8 cellular contexts compared by ENCODE assay signal in the genomic region with DNA sequence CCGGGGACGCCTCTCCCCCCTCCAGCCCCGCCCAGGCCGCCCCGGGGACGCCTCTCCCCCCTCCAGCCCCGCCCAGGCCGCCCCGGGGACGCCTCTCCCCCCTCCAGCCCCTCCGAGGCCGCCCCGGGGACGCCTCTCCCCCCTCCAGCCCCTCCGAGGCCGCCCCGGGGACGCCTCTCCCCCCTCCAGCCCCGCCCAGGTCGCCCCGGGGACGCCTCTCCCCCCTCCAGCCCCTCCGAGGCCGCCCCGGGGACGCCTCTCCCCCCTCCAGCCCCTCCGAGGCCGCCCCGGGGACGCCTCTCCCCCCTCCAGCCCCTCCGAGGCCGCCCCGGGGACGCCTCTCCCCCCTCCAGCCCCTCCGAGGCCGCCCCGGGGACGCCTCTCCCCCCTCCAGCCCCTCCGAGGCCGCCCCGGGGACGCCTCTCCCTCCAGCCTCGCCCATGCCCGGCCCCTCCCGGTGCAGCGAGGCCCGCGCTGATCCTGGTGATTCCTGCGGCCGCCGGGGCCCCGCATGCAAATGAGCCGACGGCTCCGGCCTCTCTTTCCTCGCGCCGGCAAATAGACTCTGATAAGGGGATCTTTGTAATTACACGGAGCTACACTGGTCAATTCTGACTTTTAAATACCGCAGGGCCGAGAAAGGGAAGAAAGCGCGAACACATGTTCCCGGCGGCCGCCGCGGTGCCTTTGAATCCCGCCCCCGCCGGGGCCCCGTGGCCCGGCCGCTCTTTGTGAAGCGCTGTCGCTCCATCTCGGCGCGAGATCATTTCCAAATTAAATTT.
A peak's percentile ranks its signal among the peaks of the same experiment; 100 is the strongest.
DNase-seq lines count a peak whose midpoint lies in the region; ATAC-seq and TF ChIP-seq lines count a peak whose summit lies in the region.
"Not testable (repeated sequence)": the region's sequence is repeated elsewhere in the genome, so short reads cannot be mapped to it uniquely, and the experiment has no call there.

No MANE protein-coding gene starts in this region.

- intact Hi-C loops in left colon (cut with DNase I, micrococcal nuclease): not testable (repeated sequence)

- not testable (repeated sequence) for H3K4me3 ChIP-seq in parathyroid adenoma (ENCODE audit: low read depth, low read length)
- H3K4me3 ChIP-seq in thoracic aorta: peak overlapping the region; percentile 58

- not testable (repeated sequence) for H3K9me3 Mint-ChIP-seq in T-cell

- not testable (repeated sequence) for H3K4me1 ChIP-seq in parathyroid adenoma; thoracic aorta (ENCODE audit: control insufficient read depth in 1 of 2, low read depth in 2 of 2)

- DNase-seq in COLO668 (lab: John Stamatoyannopoulos, UW; ENCODE audit: unreplicated experiment) (peak; percentile 49), NCI-H2171 (lab: John Stamatoyannopoulos, UW) (peak; percentile 13), T-cell (peak in 5 of 34 experiments; percentile 14 to 22 (median 17)), epidermal melanocyte (ENCODE audit: insufficient read length, low spot score) (peak; percentile 75), left colon (peak in 1 of 2 donors; percentile 41)
- peak; percentile 24 for DNase-seq in activated naive CD4-positive, alpha-beta T cell treated with anti-CD3 and anti-CD28 coated beads, Interleukin-2, amount 50 U/mL, for 16 hours
- DNase-seq in thoracic aorta (ENCODE audit: low spot score): not testable (repeated sequence)

- not testable (repeated sequence) for H3K27ac Mint-ChIP-seq in T-cell

- POLR2A ChIA-PET in T-cell (lab: Charles Lee): not testable (repeated sequence)

- not testable (repeated sequence) for H2AFZ ChIP-seq in parathyroid adenoma

- H3K9me3 ChIP-seq in parathyroid adenoma (ENCODE audit: control insufficient read depth, low read length); thoracic aorta: not testable (repeated sequence)

- H3K27me3 Mint-ChIP-seq in T-cell: peaks cover 8 to 41% of the 10 kb centered on the region in 2 donors

- ATAC-seq in T-cell (replicated peaks in 1 of 4) (peak; percentile 40 to 60 (median 49)), left colon (peak; percentile 76)
- ATAC-seq in thoracic aorta (ENCODE audit: insufficient number of reproducible peaks, low FRiP score, low read depth): not testable (repeated sequence)

- CTCF ChIA-PET in T-cell (lab: Charles Lee): not testable (repeated sequence)

- H3K36me3 ChIP-seq in parathyroid adenoma (ENCODE audit: control insufficient read depth, insufficient read depth, low read length); thoracic aorta: not testable (repeated sequence)

- not testable (repeated sequence) for H3K4me1 Mint-ChIP-seq in T-cell

- peak overlapping the region; percentile 56 to 72 (median 62) for H3K4me3 Mint-ChIP-seq in T-cell

- H3K4me2 ChIP-seq in parathyroid adenoma (ENCODE audit: low read length): peak overlapping the region; percentile 45

- H3K9ac ChIP-seq in parathyroid adenoma: not testable (repeated sequence)

- H3K27ac ChIP-seq in parathyroid adenoma, thoracic aorta: not testable (repeated sequence)

- not testable (repeated sequence) for H3K79me2 ChIP-seq in parathyroid adenoma

- H3K36me3 Mint-ChIP-seq in T-cell: not testable (repeated sequence)

- H3K27me3 ChIP-seq in parathyroid adenoma (ENCODE audit: control insufficient read depth, insufficient read depth, low read length); thoracic aorta (replicated peaks; ENCODE audit: insufficient read depth): not testable (repeated sequence)

- not testable (repeated sequence) for TF ChIP-seq CTCF in parathyroid adenoma (IDR thresholded peaks at IDR 0.05); thoracic aorta (IDR thresholded peaks at IDR 0.05)
